In the genomic region with DNA sequence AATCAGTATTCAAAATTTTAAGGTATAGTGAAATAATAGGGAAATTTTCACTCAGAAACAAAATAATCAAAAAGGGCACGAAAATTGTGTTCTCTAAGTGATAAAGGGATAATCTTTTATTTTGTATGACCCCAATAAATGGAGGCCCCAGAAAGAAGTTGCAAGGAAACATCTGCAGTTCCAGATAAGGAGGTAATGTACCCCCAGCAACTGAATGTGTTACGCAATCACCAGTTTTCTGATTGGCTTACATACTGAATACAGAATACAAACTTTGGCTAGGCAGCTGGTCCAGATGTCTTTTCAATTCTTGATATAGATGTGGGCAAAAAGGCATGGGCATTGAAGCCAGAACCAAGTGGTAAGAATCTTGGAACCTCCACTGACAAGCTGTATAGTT, we compare ENCODE assay signal across 2 cellular contexts.
TF ChIP-seq lines count a peak whose summit lies in the region.

No MANE protein-coding gene starts in this region.

TF ChIP-seq in A549, 52 proteins besides CTCF, POLR2A, EP300 and RAD21:
- TF ChIP-seq CEBPB (IDR thresholded peaks at IDR 0.05) (peak; percentile 87 to 91), E2F6 (IDR thresholded peaks at IDR 0.05; ENCODE audit: borderline replicate concordance, low read depth) (no peak)

TF ChIP-seq in endothelial cell of umbilical vein, 7 proteins besides CTCF, POLR2A, EP300 and RAD21:
- TF ChIP-seq GATA2 (IDR thresholded peaks at IDR 0.05; ENCODE audit: insufficient read depth, insufficient read length, low read depth, low read length) (no peak), MAX (IDR thresholded peaks at IDR 0.05; ENCODE audit: insufficient read depth, insufficient read length) (no peak), JUN (IDR thresholded peaks at IDR 0.05; ENCODE audit: borderline replicate concordance, insufficient read depth, insufficient read length, low read depth) (no peak), EZH2 (IDR thresholded peaks at IDR 0.05; ENCODE audit: borderline replicate concordance, low read depth, low read length, severe bottlenecking) (no peak), FOS (IDR thresholded peaks at IDR 0.05; ENCODE audit: borderline replicate concordance, insufficient read depth, low read length) (no peak), MYC (IDR thresholded peaks at IDR 0.05; ENCODE audit: low read depth, low read length) (no peak), POLR2AphosphoS5 (IDR thresholded peaks at IDR 0.05; ENCODE audit: insufficient read depth, low read depth, low read length) (no peak)
